ENCODE assay signal across 26 cellular contexts in genomic region chr2:26706093-26706492, GRCh38. TPM values are rescaled to one million over a fixed set of nuclear protein-coding genes. Genes with fewer than 3 reads are reported as not detected.
"Had no signal": no experiment of that assay in that cellular context is flagged by ENCODE, and none has a peak within 500 bp of the region (broad histone marks: within the 10 kb centered on the region; RNA-seq: fewer than 3 reads in every experiment).

No MANE protein-coding gene starts in this region.

- H3K4me3 ChIP-seq: esophagus squamous epithelium, pancreas, prostate gland, smooth muscle cell had no signal

- DNase-seq: activated B cell treated with CpG ODN at 0.5 μM for 24 hours; activated CD4-positive, alpha-beta T cell treated with anti-CD3 and anti-CD28 coated beads, Interleukin-2, amount 50 U/mL, for 1 hour; activated CD8-positive, alpha-beta T cell treated with anti-CD3 and anti-CD28 coated beads for 36 hours; activated gamma-delta T cell treated with Interleukin-2 at 50 U/mL for 16 hours; activated naive CD4-positive, alpha-beta T cell treated with anti-CD3 and anti-CD28 coated beads, Interleukin-2, amount 50 U/mL, for 16 hours; activated T-cell treated with anti-CD3 and anti-CD28 coated beads, Interleukin-2, amount 50 U/mL, for 4 hours; amygdala; effector CD8-positive, alpha-beta T cell; esophagus squamous epithelium; foreskin melanocyte; naive thymus-derived CD4-positive, alpha-beta T cell; nucleus accumbens; retina; stimulated activated CD4-positive, alpha-beta T cell treated with anti-CD3 and anti-CD28 coated beads, Interleukin-15, amount 100 ng/mL, for 24 hours; stimulated activated CD4-positive, alpha-beta T cell treated with anti-CD3 and anti-CD28 coated beads, Interleukin-2, amount 100 ng/mL, for 24 hours; stimulated activated naive CD4-positive, alpha-beta T cell; T-helper 17 cell; T1000 had no signal

- H3K9me3 ChIP-seq: esophagus squamous epithelium, pancreas, prostate gland had no signal

- H3K36me3 ChIP-seq: esophagus squamous epithelium, pancreas, prostate gland had no signal

- ATAC-seq: activated CD8-positive, alpha-beta T cell treated with anti-CD3 and anti-CD28 coated beads for 36 hours; activated T-cell treated with anti-CD3 and anti-CD28 coated beads, Interleukin-2, amount 50 U/mL, for 4 hours; activated T-helper 17 cell treated with anti-CD3 and anti-CD28 coated beads, Interleukin-2, amount 50 U/mL, for 72 hours; naive thymus-derived CD4-positive, alpha-beta T cell; SK-N-SH treated with all-trans-retinoic acid at 6 μM for 48 hours; T-helper 17 cell had no signal

- H3K27me3 ChIP-seq: pancreas had no signal

- H3K27ac ChIP-seq: epithelial cell of prostate had no signal

RNA-seq across cellular contexts. Expression of gene KCNK3, which starts 13.6 kb away (rescaled TPM):
- total RNA-seq: activated B cell treated with CpG ODN at 0.5 μM for 24 hours; activated CD8-positive, alpha-beta T cell treated with anti-CD3 and anti-CD28 coated beads for 36 hours; activated T-helper 17 cell treated with anti-CD3 and anti-CD28 coated beads, Interleukin-2, amount 50 U/mL, for 72 hours; bronchial epithelial cell; dermis microvascular lymphatic vessel endothelial cell; naive thymus-derived CD4-positive, alpha-beta T cell; T-helper 17 cell had no signal
- polyA plus RNA-seq: naive thymus-derived CD4-positive, alpha-beta T cell had no signal
